Comparison of ENCODE assay signal across 12 cellular contexts in the genomic region with DNA sequence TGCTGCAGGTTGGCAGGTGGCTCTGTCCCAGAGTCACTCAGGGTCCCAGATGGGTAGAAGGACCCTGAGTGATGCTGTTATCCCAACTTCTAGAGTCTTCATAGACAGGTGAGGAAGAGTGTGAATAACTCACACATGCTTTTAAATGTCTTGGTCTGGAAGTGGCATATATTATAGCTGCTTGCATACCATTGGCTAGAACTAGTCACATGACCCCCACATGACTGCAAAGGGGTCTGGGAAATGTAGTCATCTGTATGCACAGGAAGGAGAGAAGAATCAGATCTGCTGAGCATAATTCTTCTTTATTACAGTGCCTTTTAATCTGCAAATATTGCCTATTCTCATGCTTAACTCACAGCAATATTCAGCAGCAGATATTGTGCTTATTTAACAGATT. TPM values are rescaled to one million over a fixed set of nuclear protein-coding genes. Genes with fewer than 3 reads are reported as not detected.
DNase-seq lines count a peak whose midpoint lies in the region; ATAC-seq and TF ChIP-seq lines count a peak whose summit lies in the region.
"Had no signal": no experiment of that assay in that cellular context is flagged by ENCODE, and none has a peak within 500 bp of the region (broad histone marks: within the 10 kb centered on the region; RNA-seq: fewer than 3 reads in every experiment).

No MANE protein-coding gene starts in this region.

- no peaks in the 10 kb centered on the region for H4K20me1 ChIP-seq in smooth muscle cell (ENCODE audit: low read depth)

- peaks cover 2% of the 10 kb centered on the region for H3K27me3 Mint-ChIP-seq in memory B cell

- H3K9me3 ChIP-seq in smooth muscle cell (replicated peaks; ENCODE audit: low read depth) = no peaks in the 10 kb centered on the region
- H3K9me3 ChIP-seq: SJCRH30 had no signal

- H3F3A ChIP-seq in smooth muscle cell (ENCODE audit: low read depth) = no peaks in the 10 kb centered on the region

- ATAC-seq in memory B cell (ENCODE audit: low read depth) (peak; percentile 49), GM21423 (IDR thresholded peaks at IDR 0.05; ENCODE audit: unreplicated experiment) (no peak), HG02981 (IDR thresholded peaks at IDR 0.05; ENCODE audit: unreplicated experiment) (no peak)

- peaks cover 14% of the 10 kb centered on the region for H3K27me3 ChIP-seq in smooth muscle cell (ENCODE audit: low read depth)

- DNase-seq in NCI-H1092 treated with DMSO at 0.1 percent for 48 hours (lab: John Stamatoyannopoulos, UW) = peak; percentile 22
- no peak for DNase-seq in NCI-H1092 (lab: John Stamatoyannopoulos, UW)
- peak; percentile 7 for DNase-seq in M059J (ENCODE audit: low read depth)
- DNase-seq in astrocyte of the hippocampus (ENCODE audit: low read depth, low spot score) = peak; percentile 12
- no peak for DNase-seq in memory B cell (ENCODE audit: low spot score in 2 of 2)
- no peak for DNase-seq in smooth muscle cell (lab: John Stamatoyannopoulos, UW; ENCODE audit: unreplicated experiment)
- DNase-seq: substantia nigra had no signal

- H3K36me3 Mint-ChIP-seq in memory B cell = no peaks in the 10 kb centered on the region
- H3K36me3 Mint-ChIP-seq: mesothelial cell of epicardium had no signal

- H3K27ac Mint-ChIP-seq in memory B cell = no peak overlapping the region
- H3K27ac Mint-ChIP-seq: mesothelial cell of epicardium had no signal

- H3K9me3 Mint-ChIP-seq in memory B cell = no peaks in the 10 kb centered on the region
- H3K9me3 Mint-ChIP-seq: mesothelial cell of epicardium had no signal

- H2AFZ ChIP-seq in smooth muscle cell (ENCODE audit: low read depth) = no peak overlapping the region

- no peaks in the 10 kb centered on the region for H3K4me1 Mint-ChIP-seq in memory B cell

- TF ChIP-seq CTCF in smooth muscle cell (IDR thresholded peaks at IDR 0.05; ENCODE audit: borderline replicate concordance, insufficient read depth, poor library complexity, severe bottlenecking) = no peak

- H3K4me1 ChIP-seq in smooth muscle cell (ENCODE audit: low read depth) = peaks cover 2% of the 10 kb centered on the region
- H3K4me1 ChIP-seq: SJCRH30 had no signal

- no peak overlapping the region for H3K4me3 Mint-ChIP-seq in memory B cell
- H3K4me3 Mint-ChIP-seq: mesothelial cell of epicardium had no signal

- no peak overlapping the region for H3K27ac ChIP-seq in smooth muscle cell (ENCODE audit: low read depth)
- H3K27ac ChIP-seq: SJCRH30 had no signal

- no peaks in the 10 kb centered on the region for H3K79me2 ChIP-seq in smooth muscle cell (ENCODE audit: low read depth)

- no peak overlapping the region for H3K4me2 ChIP-seq in smooth muscle cell

- H3K36me3 ChIP-seq in smooth muscle cell (ENCODE audit: low read depth) = no peaks in the 10 kb centered on the region
- H3K36me3 ChIP-seq: SJCRH30 had no signal

- H3K4me3 ChIP-seq in smooth muscle cell = no peak overlapping the region
- H3K4me3 ChIP-seq: SJCRH30 had no signal

- H3K9ac ChIP-seq in smooth muscle cell (ENCODE audit: low read depth) = no peak overlapping the region

RNA-seq across cellular contexts. Expression of a gene that starts 28.2 kb away (rescaled TPM):
- 0.05 TPM in 1 of 2 replicates, not detected in the other for total RNA-seq in M059J (2014; rRNA removed; shearing (Covaris generic))
- total RNA-seq in smooth muscle cell = 0.18 TPM in 1 of 2 replicates, not detected in the other
- 0.27 and 0.41 TPM in 2 replicates for polyA plus RNA-seq in smooth muscle cell
- total RNA-seq: LHCN-M2, SJCRH30 had no signal

Comparison
In these comparisons a context has a peak if more than half of its experiments do, and no peak if none do; other contexts are left out.
1. DNase-seq: peak in NCI-H1092 treated with DMSO at 0.1 percent for 48 hours (single experiment), M059J (single experiment) and astrocyte of the hippocampus (single experiment); none in NCI-H1092 (single experiment), memory B cell (0 of 2) and smooth muscle cell (single experiment).